26 cellular contexts compared by ENCODE assay signal in the genomic region with DNA sequence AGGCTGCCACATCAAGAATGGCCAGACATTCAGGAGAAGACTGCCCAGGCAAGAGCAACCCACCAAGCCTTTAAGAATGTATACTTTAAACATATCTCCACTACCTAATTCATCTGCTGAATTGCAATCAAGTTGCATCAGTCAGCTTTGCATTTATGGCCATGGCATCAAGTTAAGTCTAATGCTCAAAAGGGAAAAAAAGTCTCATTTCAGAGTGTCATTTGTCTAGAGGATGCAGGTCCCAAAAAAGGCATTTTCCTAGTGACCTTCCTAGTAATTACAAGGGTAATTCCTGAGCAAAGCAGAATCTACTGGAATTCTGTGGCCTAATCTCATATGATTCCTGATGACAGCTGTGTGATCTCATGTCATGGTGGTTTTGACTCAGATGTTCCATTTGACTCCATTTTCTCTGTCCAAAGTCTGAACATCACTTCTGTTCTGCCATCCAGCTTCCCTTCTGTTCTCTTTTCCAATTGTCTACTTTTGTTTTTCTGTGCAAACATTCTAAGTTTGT. TPM values are rescaled to one million over a fixed set of nuclear protein-coding genes. Genes with fewer than 3 reads are reported as not detected.
"Had no signal": no experiment of that assay in that cellular context is flagged by ENCODE, and none has a peak within 500 bp of the region (broad histone marks: within the 10 kb centered on the region; RNA-seq: fewer than 3 reads in every experiment).

No MANE protein-coding gene starts in this region.

- H3K4me3 Mint-ChIP-seq: activated CD4-positive, alpha-beta memory T cell treated with anti-CD3 and anti-CD28 coated beads, Interleukin-2, amount 10 ng/mL, durations not matched to agents 7 days and 5 days; activated CD4-positive, alpha-beta T cell treated with anti-CD3 and anti-CD28 coated beads, Interleukin-2, amount 10 ng/mL, durations not matched to agents 24 days and 14 days; activated CD8-positive, alpha-beta memory T cell treated with anti-CD3 and anti-CD28 coated beads, Interleukin-2, amount 10 ng/mL, durations not matched to agents 7 days and 5 days; activated naive CD4-positive, alpha-beta T cell treated with anti-CD3 and anti-CD28 coated beads, Interleukin-2, amount 50 U/mL, for 24 hours; central memory CD8-positive, alpha-beta T cell; nephron; stimulated activated naive CD8-positive, alpha-beta T cell treated with anti-CD3 and anti-CD28 coated beads, Interleukin-15, Interleukin-2, amounts not matched to agents 100 ng/mL and 50 ng/mL, for 24 hours had no signal

- H3K27ac ChIP-seq: colonic mucosa, esophagus muscularis mucosa, heart left ventricle, neutrophil, pancreas, psoas muscle, right atrium auricular region, thyroid gland, upper lobe of right lung, VCaP had no signal

- ATAC-seq: activated CD4-positive, CD25-positive, alpha-beta regulatory T cell treated with anti-CD3 and anti-CD28 coated beads, Interleukin-2, amount 50 U/mL, for 24 hours; activated CD8-positive, alpha-beta memory T cell treated with anti-CD3 and anti-CD28 coated beads, Interleukin-2, amount 10 ng/mL, durations not matched to agents 7 days and 5 days; heart left ventricle; left ventricle myocardium superior; pancreas; psoas muscle; upper lobe of right lung had no signal

- H3K4me3 ChIP-seq: colonic mucosa, esophagus muscularis mucosa, heart left ventricle, pancreas, psoas muscle, right atrium auricular region, thyroid gland, upper lobe of right lung had no signal

- H3K27ac Mint-ChIP-seq: activated CD4-positive, alpha-beta memory T cell treated with anti-CD3 and anti-CD28 coated beads, Interleukin-2, amount 10 ng/mL, durations not matched to agents 7 days and 5 days; activated CD4-positive, alpha-beta T cell treated with anti-CD3 and anti-CD28 coated beads, Interleukin-2, amount 10 ng/mL, durations not matched to agents 24 days and 14 days; activated CD8-positive, alpha-beta memory T cell treated with anti-CD3 and anti-CD28 coated beads, Interleukin-2, amount 10 ng/mL, durations not matched to agents 7 days and 5 days; activated naive CD4-positive, alpha-beta T cell treated with anti-CD3 and anti-CD28 coated beads, Interleukin-2, amount 50 U/mL, for 24 hours; nephron; stimulated activated naive CD8-positive, alpha-beta T cell treated with anti-CD3 and anti-CD28 coated beads, Interleukin-15, Interleukin-2, amounts not matched to agents 100 ng/mL and 50 ng/mL, for 24 hours had no signal

- H3K4me1 Mint-ChIP-seq: activated CD4-positive, alpha-beta memory T cell treated with anti-CD3 and anti-CD28 coated beads, Interleukin-2, amount 10 ng/mL, durations not matched to agents 7 days and 5 days; activated CD4-positive, alpha-beta T cell treated with anti-CD3 and anti-CD28 coated beads, Interleukin-2, amount 10 ng/mL, durations not matched to agents 24 days and 14 days; activated CD8-positive, alpha-beta memory T cell treated with anti-CD3 and anti-CD28 coated beads, Interleukin-2, amount 10 ng/mL, durations not matched to agents 7 days and 5 days; activated naive CD4-positive, alpha-beta T cell treated with anti-CD3 and anti-CD28 coated beads, Interleukin-2, amount 50 U/mL, for 24 hours; central memory CD8-positive, alpha-beta T cell had no signal

- DNase-seq: activated CD4-positive, alpha-beta memory T cell treated with anti-CD3 and anti-CD28 coated beads, Interleukin-2, amount 10 ng/mL, durations not matched to agents 7 days and 5 days; activated CD4-positive, alpha-beta T cell treated with anti-CD3 and anti-CD28 coated beads, Interleukin-2, amount 10 ng/mL, durations not matched to agents 24 days and 14 days; activated CD8-positive, alpha-beta memory T cell treated with anti-CD3 and anti-CD28 coated beads, Interleukin-2, amount 10 ng/mL, durations not matched to agents 7 days and 5 days; activated gamma-delta T cell treated with Interleukin-2 at 50 U/mL for 16 hours; activated T-cell treated with anti-CD3 and anti-CD28 coated beads for 4 hours; aorta; colonic mucosa; heart left ventricle; left ventricle myocardium superior; mammary epithelial cell; pancreas; psoas muscle; stimulated activated CD4-positive, alpha-beta T cell treated with anti-CD3 and anti-CD28 coated beads, Interleukin-12 subunit alpha, Interleukin-12 subunit beta, amount 100 ng/mL, for 4 hours; substantia nigra; thyroid gland; upper lobe of right lung had no signal

- H3K9me3 ChIP-seq: colonic mucosa, esophagus muscularis mucosa, heart left ventricle, neutrophil, pancreas, psoas muscle, right atrium auricular region, thyroid gland, upper lobe of right lung had no signal

- H3K36me3 ChIP-seq: colonic mucosa, esophagus muscularis mucosa, heart left ventricle, neutrophil, pancreas, right atrium auricular region, thyroid gland, upper lobe of right lung had no signal

- H3K36me3 Mint-ChIP-seq: activated CD8-positive, alpha-beta memory T cell treated with anti-CD3 and anti-CD28 coated beads, Interleukin-2, amount 10 ng/mL, durations not matched to agents 7 days and 5 days; activated naive CD4-positive, alpha-beta T cell treated with anti-CD3 and anti-CD28 coated beads, Interleukin-2, amount 50 U/mL, for 24 hours had no signal

- H3K27me3 ChIP-seq: colonic mucosa, esophagus muscularis mucosa, heart left ventricle, neutrophil, pancreas, right atrium auricular region, thyroid gland, upper lobe of right lung had no signal

- H3K4me1 ChIP-seq: colonic mucosa, esophagus muscularis mucosa, heart left ventricle, pancreas, psoas muscle, right atrium auricular region, thyroid gland, upper lobe of right lung had no signal

- H3K9me3 Mint-ChIP-seq: activated CD4-positive, alpha-beta T cell treated with anti-CD3 and anti-CD28 coated beads, Interleukin-2, amount 10 ng/mL, durations not matched to agents 24 days and 14 days; activated naive CD4-positive, alpha-beta T cell treated with anti-CD3 and anti-CD28 coated beads, Interleukin-2, amount 50 U/mL, for 24 hours; central memory CD8-positive, alpha-beta T cell; stimulated activated naive CD8-positive, alpha-beta T cell treated with anti-CD3 and anti-CD28 coated beads, Interleukin-15, Interleukin-2, amounts not matched to agents 100 ng/mL and 50 ng/mL, for 24 hours had no signal

RNA-seq across cellular contexts. Expression of a gene that starts 7.3 kb away (rescaled TPM):
- total RNA-seq: activated CD4-positive, alpha-beta memory T cell treated with anti-CD3 and anti-CD28 coated beads, Interleukin-2, amount 10 ng/mL, durations not matched to agents 7 days and 5 days; activated CD4-positive, alpha-beta T cell treated with anti-CD3 and anti-CD28 coated beads, Interleukin-2, amount 10 ng/mL, durations not matched to agents 24 days and 14 days; activated CD8-positive, alpha-beta memory T cell treated with anti-CD3 and anti-CD28 coated beads, Interleukin-2, amount 10 ng/mL, durations not matched to agents 7 days and 5 days; colonic mucosa; left ventricle myocardium superior; mammary epithelial cell; psoas muscle; T-helper 2 cell treated with Interferon-gamma antibody and Interleukin-4, amounts not matched to agents 100 ng/mL and 5 ng/mL, for 36 hours; upper lobe of right lung had no signal
- polyA plus RNA-seq: heart left ventricle, mammary epithelial cell had no signal
